In the genomic region with DNA sequence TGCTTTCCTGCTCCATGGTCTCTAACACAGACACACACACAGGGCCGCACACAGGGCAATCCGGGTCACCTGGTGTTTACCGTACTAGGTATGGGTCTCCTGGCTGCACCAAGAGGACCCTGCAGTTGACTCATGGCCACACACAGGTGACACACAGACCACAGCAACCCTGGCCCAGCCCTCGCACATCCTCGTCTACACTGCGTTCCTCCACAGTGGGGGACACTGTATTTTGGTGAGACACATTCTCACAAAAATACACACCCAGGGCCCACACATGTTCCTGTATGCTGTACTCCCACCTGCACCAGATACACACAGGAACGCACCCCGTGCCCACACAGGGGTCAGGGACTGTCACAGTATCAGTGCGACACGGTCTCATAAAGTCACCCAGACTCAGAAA, we compare ENCODE assay signal across 11 cellular contexts. TPM values are rescaled to one million over a fixed set of nuclear protein-coding genes. Genes with fewer than 3 reads are reported as not detected.
DNase-seq lines count a peak whose midpoint lies in the region; TF ChIP-seq lines count a peak whose summit lies in the region.
"Had no signal": no experiment of that assay in that cellular context is flagged by ENCODE, and none has a peak within 500 bp of the region (broad histone marks: within the 10 kb centered on the region; RNA-seq: fewer than 3 reads in every experiment).

No MANE protein-coding gene starts in this region.

- H4K91ac ChIP-seq in trophoblast cell (ENCODE audit: low read depth, low read length): no peak overlapping the region

- no peaks in the 10 kb centered on the region for H3K9me3 ChIP-seq in adrenal gland (replicated peaks in 1 of 3)
- no peaks in the 10 kb centered on the region for H3K9me3 ChIP-seq in HAP-1
- peaks cover 9% of the 10 kb centered on the region for H3K9me3 ChIP-seq in trophoblast cell (ENCODE audit: insufficient read depth, low read depth, low read length)
- H3K9me3 ChIP-seq: MG63 had no signal

- peaks cover 2% of the 10 kb centered on the region for H3K79me2 ChIP-seq in trophoblast cell (ENCODE audit: control insufficient read depth, insufficient read depth, low read length, poor library complexity)

- H3K27ac ChIP-seq in adrenal gland: peak overlapping the region in 4 of 5 donors; percentile 38 to 88 (median 58)
- no peak overlapping the region for H3K27ac ChIP-seq in trophoblast cell (ENCODE audit: low read depth, low read length)

- H3K14ac ChIP-seq in trophoblast cell (ENCODE audit: low read length): no peak overlapping the region

- H3K4me3 ChIP-seq in AG10803 (ENCODE audit: low read length) (peak overlapping the region; percentile 7; the same call in 1 of the 2 replicates), adrenal gland (peak overlapping the region in 1 of 4 donors; percentile 94), HAP-1 (no peak overlapping the region), trophoblast cell (ENCODE audit: low read depth, low read length) (no peak overlapping the region)

- no peak overlapping the region for H3K9ac ChIP-seq in trophoblast cell (ENCODE audit: low read length)

- no peak overlapping the region for H2BK5ac ChIP-seq in trophoblast cell (ENCODE audit: low read depth, low read length, poor library complexity)

- H3K23ac ChIP-seq in trophoblast cell (ENCODE audit: low read length): no peak overlapping the region

- WGBS in adrenal gland, 4 donors: 53 to 77% (median 73%) methylated on average over 6 to 10 of the region's 10 CpGs
- no CpG with 5 or more reads among the region's 10 CpGs for WGBS in trophoblast cell (ENCODE audit: extremely low coverage, insufficient coverage, insufficient read length)

- H3K9me3 Mint-ChIP-seq in neural crest cell (no peaks in the 10 kb centered on the region), endothelial cell (ENCODE audit: unreplicated experiment) (no peaks in the 10 kb centered on the region)

- in situ Hi-C loops in GM13976 (cut with MboI; ENCODE audit: low sequenced_read_pairs, unreplicated experiment): no loop called here
- in situ Hi-C loops in HAP-1 (cut with MboI; ENCODE audit: low sequenced_read_pairs): no loop called here

- no peaks in the 10 kb centered on the region for H3K27me3 ChIP-seq in adrenal gland
- H3K27me3 ChIP-seq in HAP-1 (ENCODE audit: low read depth): no peaks in the 10 kb centered on the region
- H3K27me3 ChIP-seq in trophoblast cell (ENCODE audit: insufficient read depth, low read length): peaks cover 24% of the 10 kb centered on the region

- TF ChIP-seq CTCF in AG10803 (conservative IDR thresholded peaks at IDR 0.05; ENCODE audit: low read length): no peak
- no peak for TF ChIP-seq CTCF in GM13976 (IDR thresholded peaks at IDR 0.05; ENCODE audit: borderline replicate concordance, control extremely low read depth, extremely low read depth, insufficient read depth, missing control alignments)
- TF ChIP-seq CTCF in adrenal gland (IDR thresholded peaks at IDR 0.05): no peak
- no peak for TF ChIP-seq CTCF in neural crest cell (conservative IDR thresholded peaks at IDR 0.05)
- no peak for TF ChIP-seq CTCF in endothelial cell (IDR thresholded peaks at IDR 0.05; ENCODE audit: unreplicated experiment)

- H2BK120ac ChIP-seq in trophoblast cell (ENCODE audit: insufficient read depth, low read length, poor library complexity): no peak overlapping the region

- H2AFZ ChIP-seq in trophoblast cell (ENCODE audit: insufficient read depth, low read length, poor library complexity): no peak overlapping the region

- H3K36me3 Mint-ChIP-seq in neural crest cell (ENCODE audit: low read depth) (no peaks in the 10 kb centered on the region), endothelial cell (ENCODE audit: low read depth, unreplicated experiment) (peaks cover 8% of the 10 kb centered on the region)

- H3K4me2 ChIP-seq in trophoblast cell (ENCODE audit: low read length): no peak overlapping the region

- DNase-seq in AG10803 (ENCODE audit: low read depth) (no peak), GM13976 (ENCODE audit: low spot score) (peak; percentile 23), adrenal gland (no peak), neural crest cell (ENCODE audit: low read depth, low spot score) (no peak), HAP-1 (ENCODE audit: low spot score in 2 of 2) (no peak), endothelial cell (ENCODE audit: low spot score) (no peak), trophoblast cell (no peak), NCI-H2029 (lab: John Stamatoyannopoulos, UW) (no peak)
- DNase-seq: MG63, NCI-H524, SHP77 had no signal

- H2AK5ac ChIP-seq in trophoblast cell (ENCODE audit: low read length): no peak overlapping the region

- H3K4me3 Mint-ChIP-seq in neural crest cell (peak overlapping the region; percentile 48), endothelial cell (ENCODE audit: unreplicated experiment) (no peak overlapping the region)

- H2BK12ac ChIP-seq in trophoblast cell (ENCODE audit: low read length): no peak overlapping the region

- H3K4me1 Mint-ChIP-seq in neural crest cell (peaks cover 5% of the 10 kb centered on the region), endothelial cell (ENCODE audit: unreplicated experiment) (no peaks in the 10 kb centered on the region)

- H3K27ac Mint-ChIP-seq in neural crest cell (ENCODE audit: unreplicated experiment): no peak overlapping the region
- H3K27ac Mint-ChIP-seq in endothelial cell (ENCODE audit: unreplicated experiment): no peak overlapping the region

- no peak overlapping the region for H4K8ac ChIP-seq in trophoblast cell (ENCODE audit: low read depth, low read length)

- H3K79me1 ChIP-seq in trophoblast cell (ENCODE audit: low read length): peaks cover 2% of the 10 kb centered on the region

- intact Hi-C loops in adrenal gland (cut with DNase I): no loop called here

- no peak for TF ChIP-seq POLR2A in adrenal gland (IDR thresholded peaks at IDR 0.05)

- no peak overlapping the region for H3K18ac ChIP-seq in trophoblast cell (ENCODE audit: low read length)

- H3K36me3 ChIP-seq in adrenal gland (replicated peaks in 1 of 2) (no peaks in the 10 kb centered on the region), HAP-1 (replicated peaks) (no peaks in the 10 kb centered on the region), trophoblast cell (ENCODE audit: control insufficient read depth in 1 of 2, insufficient read depth in 2 of 2, low read length in 2 of 2) (no peaks in the 10 kb centered on the region)

- no peak overlapping the region for H4K12ac ChIP-seq in trophoblast cell (ENCODE audit: low read depth, low read length)

- H3K4ac ChIP-seq in trophoblast cell (ENCODE audit: low read depth, low read length): no peak overlapping the region

- H3K27me3 Mint-ChIP-seq in neural crest cell (ENCODE audit: low read depth) (peaks cover 68% of the 10 kb centered on the region), endothelial cell (ENCODE audit: unreplicated experiment) (peaks cover 17% of the 10 kb centered on the region)

- H3K4me1 ChIP-seq in adrenal gland (replicated peaks in 1 of 2) (peaks cover 25 to 28% of the 10 kb centered on the region in 2 donors), HAP-1 (no peaks in the 10 kb centered on the region; the same call in 1 of the 2 replicates), trophoblast cell (ENCODE audit: control insufficient read depth in 1 of 2, insufficient read depth in 2 of 2, low read length in 2 of 2) (peaks cover 5 to 12% of the 10 kb centered on the region in 2 experiments)

RNA-seq across cellular contexts. Expression of a gene that starts 12.8 kb away (rescaled TPM):
- total RNA-seq in adrenal gland (10 to 100 TPM in 7 of 8 donors, 1 to 10 TPM in 1; 6.2 to 20.4 (median 13.1) TPM), neural crest cell (1.5 and 2.1 TPM in 2 replicates), endothelial cell (ENCODE audit: unreplicated experiment) (0.46 TPM)
- polyA plus RNA-seq in adrenal gland: 1 to 10 TPM; 4.4 to 10.0 (median 6.4) TPM
- 1.2 and 1.3 TPM in 2 replicates for polyA plus RNA-seq in trophoblast cell (2013)

RNA-seq across cellular contexts. Expression of a gene that starts 29.8 kb away (rescaled TPM):
- total RNA-seq in adrenal gland (100 to 1,000 TPM in 3 of 8 donors, 10 to 100 TPM in 5; 72.8 to 137 (median 97.2) TPM), neural crest cell (164 TPM in 2 replicates), endothelial cell (ENCODE audit: unreplicated experiment) (386 TPM)
- polyA plus RNA-seq in adrenal gland: 100 to 1,000 TPM; 117 to 518 (median 317) TPM
- 163 and 166 TPM in 2 replicates for polyA plus RNA-seq in trophoblast cell (2013)

RNA-seq across cellular contexts. Expression of a gene that starts 52.8 kb away (rescaled TPM):
- total RNA-seq in adrenal gland (100 to 1,000 TPM in 4 of 8 donors, 10 to 100 TPM in 4; 56.1 to 160 (median 104) TPM), neural crest cell (100 and 103 TPM in 2 replicates), endothelial cell (ENCODE audit: unreplicated experiment) (143 TPM)
- polyA plus RNA-seq in adrenal gland: 100 to 1,000 TPM in 2 of 3 donors, 10 to 100 TPM in 1; 61.5 to 408 (median 297) TPM
- 62.0 and 64.7 TPM in 2 replicates for polyA plus RNA-seq in trophoblast cell (2013)
